In genomic region chr10:49508249-49508648, GRCh38 we compare ENCODE assay signal across 12 cellular contexts.
DNase-seq lines count a peak whose midpoint lies in the region; ATAC-seq and TF ChIP-seq lines count a peak whose summit lies in the region.
"Had no signal": no experiment of that assay in that cellular context is flagged by ENCODE, and none has a peak within 500 bp of the region (broad histone marks: within the 10 kb centered on the region; RNA-seq: fewer than 3 reads in every experiment).

No MANE protein-coding gene starts in this region.

- no peak for TF ChIP-seq CTCF in nephron progenitor cell (IDR thresholded peaks at IDR 0.05)

- peak; percentile 1 for DNase-seq in DMS79 treated with DMSO at 0.1 percent for 48 hours (lab: John Stamatoyannopoulos, UW)
- no peak for DNase-seq in DMS79 (lab: John Stamatoyannopoulos, UW)
- peak; percentile 3 for DNase-seq in T-helper 22 cell (ENCODE audit: low read depth)
- DNase-seq in effector memory CD8-positive, alpha-beta T cell = peak in 2 of 3 experiments; percentile 12 to 23
- DNase-seq in NAMALWA (ENCODE audit: low spot score) = no peak
- no peak for DNase-seq in nephron progenitor cell
- DNase-seq in DMS114 treated with DMSO at 0.1 percent for 48 hours (lab: John Stamatoyannopoulos, UW; ENCODE audit: unreplicated experiment) = no peak
- DNase-seq: COR-L47, cortex of kidney, NCI-H187 had no signal

- no peaks in the 10 kb centered on the region for H3K9me3 Mint-ChIP-seq in effector memory CD8-positive, alpha-beta T cell
- H3K9me3 Mint-ChIP-seq in nephron progenitor cell = no peaks in the 10 kb centered on the region
- H3K9me3 Mint-ChIP-seq: WTC11 had no signal

- H3K27me3 Mint-ChIP-seq in effector memory CD8-positive, alpha-beta T cell = no peaks in the 10 kb centered on the region
- H3K27me3 Mint-ChIP-seq in nephron progenitor cell (ENCODE audit: low read depth, poor library complexity) = peaks cover 2% of the 10 kb centered on the region

- peak overlapping the region in 1 of 2 donors; percentile 50 for H3K27ac Mint-ChIP-seq in effector memory CD8-positive, alpha-beta T cell
- H3K27ac Mint-ChIP-seq in nephron progenitor cell = no peak overlapping the region
- H3K27ac Mint-ChIP-seq: WTC11 had no signal

- peaks cover 30 to 35% of the 10 kb centered on the region in 2 donors for H3K4me1 Mint-ChIP-seq in effector memory CD8-positive, alpha-beta T cell (ENCODE audit: low read depth in 2 of 2)
- H3K4me1 Mint-ChIP-seq in nephron progenitor cell = peaks cover 21% of the 10 kb centered on the region

- H3K4me3 Mint-ChIP-seq in effector memory CD8-positive, alpha-beta T cell = peak overlapping the region; percentile 31 to 40
- H3K4me3 Mint-ChIP-seq in nephron progenitor cell = no peak overlapping the region
- H3K4me3 Mint-ChIP-seq: WTC11 had no signal

- H3K36me3 Mint-ChIP-seq in effector memory CD8-positive, alpha-beta T cell (ENCODE audit: insufficient read depth) = peaks cover 8% of the 10 kb centered on the region
- H3K36me3 Mint-ChIP-seq in nephron progenitor cell (ENCODE audit: low read depth) = no peaks in the 10 kb centered on the region
- H3K36me3 Mint-ChIP-seq: WTC11 had no signal

- ATAC-seq in GM18907 (IDR thresholded peaks at IDR 0.05; ENCODE audit: unreplicated experiment) = peak; percentile 60
- ATAC-seq in effector memory CD8-positive, alpha-beta T cell (replicated peaks) = peak; percentile 93
- ATAC-seq: WTC11 had no signal

Comparison
In these comparisons a context has a peak if more than half of its experiments do, and no peak if none do; other contexts are left out.
1. DNase-seq: peak in DMS79 treated with DMSO at 0.1 percent for 48 hours (single experiment), T-helper 22 cell (single experiment) and effector memory CD8-positive, alpha-beta T cell (2 of 3); none in DMS79 (single experiment), NAMALWA (single experiment), nephron progenitor cell (single experiment) and DMS114 treated with DMSO at 0.1 percent for 48 hours (single experiment).